ENCODE assay signal across 8 cellular contexts in genomic region chr4:140427919-140428471, GRCh38. TPM values are rescaled to one million over a fixed set of nuclear protein-coding genes. Genes with fewer than 3 reads are reported as not detected.
DNase-seq lines count a peak whose midpoint lies in the region; TF ChIP-seq lines count a peak whose summit lies in the region.

No MANE protein-coding gene starts in this region.

- 0 out of 20 replicates have a peak, but pooled peaks cover 0 to 4% (median 0%) of the 10 kb centered on the region in 10 experiments for H3K4me1 ChIP-seq in BLaER1 treated with 17β-estradiol and CSF1 and Interleukin-3, amounts not matched to agents 10 nM and 100 nM
- H3K4me1 ChIP-seq in mononuclear cell (ENCODE audit: insufficient read depth, low read length) = peaks cover 14% of the 10 kb centered on the region

- peaks cover 8 to 13% (median 10%) of the 10 kb centered on the region in 11 experiments; a peak in 15 of 22 replicates for H3K9me3 ChIP-seq in BLaER1 treated with 17β-estradiol and CSF1 and Interleukin-3, amounts not matched to agents 10 nM and 100 nM (replicated peaks in 1 of 11)
- H3K9me3 ChIP-seq in mononuclear cell (ENCODE audit: low read depth, low read length) = no peaks in the 10 kb centered on the region

- peak overlapping the region; percentile 64 to 90 (median 79) for H3K4me2 ChIP-seq in BLaER1 treated with 17β-estradiol and CSF1 and Interleukin-3, amounts not matched to agents 10 nM and 100 nM

- in situ Hi-C loops in brain microvascular endothelial cell (cut with HindIII; ENCODE audit: low pct_ligation_motif_present, low sequenced_read_pairs) = no loop called here

- H4K20me1 ChIP-seq in BLaER1 treated with 17β-estradiol and CSF1 and Interleukin-3, amounts not matched to agents 10 nM and 100 nM = no peaks in the 10 kb centered on the region

- H3K36me3 ChIP-seq in BLaER1 treated with 17β-estradiol and CSF1 and Interleukin-3, amounts not matched to agents 10 nM and 100 nM = no peaks in the 10 kb centered on the region
- H3K36me3 ChIP-seq in brain microvascular endothelial cell (replicated peaks) = no peaks in the 10 kb centered on the region

- DNase-seq in Jurkat, Clone E6-1 (ENCODE audit: low read depth, low spot score) = no peak
- no peak for DNase-seq in brain microvascular endothelial cell
- DNase-seq in GM03348 (ENCODE audit: low spot score) = no peak
- DNase-seq in hypothalamus (lab: John Stamatoyannopoulos, UW) = no peak
- DNase-seq in foreskin melanocyte = no peak
- no peak for DNase-seq in SW 1271 (lab: John Stamatoyannopoulos, UW)

- TF ChIP-seq CTCF in brain microvascular endothelial cell (IDR thresholded peaks at IDR 0.05; ENCODE audit: low read depth, low read length, missing control alignments) = no peak

- H3K9ac ChIP-seq in BLaER1 treated with 17β-estradiol and CSF1 and Interleukin-3, amounts not matched to agents 10 nM and 100 nM = peak overlapping the region in 4 of 11 experiments; percentile 63 to 73 (median 64); a peak in 4 of 22 replicates

- H3K27ac ChIP-seq in BLaER1 treated with 17β-estradiol and CSF1 and Interleukin-3, amounts not matched to agents 10 nM and 100 nM = no peak overlapping the region; a peak in 1 of 22 replicates
- no peak overlapping the region for H3K27ac ChIP-seq in brain microvascular endothelial cell

- H3K4me3 ChIP-seq in BLaER1 treated with 17β-estradiol and CSF1 and Interleukin-3, amounts not matched to agents 10 nM and 100 nM = peak overlapping the region; percentile 52 to 74 (median 67); a peak in 19 of 20 replicates
- peak overlapping the region; percentile 81 for H3K4me3 ChIP-seq in Jurkat, Clone E6-1 (ENCODE audit: low read length)
- H3K4me3 ChIP-seq in brain microvascular endothelial cell (ENCODE audit: low read depth, low read length) (peak overlapping the region; percentile 80), mononuclear cell (ENCODE audit: low read length) (peak overlapping the region; percentile 41)

- H3K27me3 ChIP-seq in BLaER1 treated with 17β-estradiol and CSF1 and Interleukin-3, amounts not matched to agents 10 nM and 100 nM = no peaks in the 10 kb centered on the region
- H3K27me3 ChIP-seq in brain microvascular endothelial cell (replicated peaks) (no peaks in the 10 kb centered on the region), mononuclear cell (ENCODE audit: insufficient read depth, low read length) (peaks cover 28% of the 10 kb centered on the region)

RNA-seq across cellular contexts. Expression of gene CLGN, which starts 0.5 kb away (rescaled TPM):
- polyA plus RNA-seq in Jurkat, Clone E6-1 (2012; ENCODE audit: insufficient read depth, insufficient read length) = 8.1 TPM
- total RNA-seq in mononuclear cell = 0.42 TPM

RNA-seq across cellular contexts. Expression of gene SCOC, which starts 54.5 kb away (rescaled TPM):
- 43.2 TPM for polyA plus RNA-seq in Jurkat, Clone E6-1 (2012; ENCODE audit: insufficient read depth, insufficient read length)
- total RNA-seq in mononuclear cell = 9.3 TPM
